ENCODE assay signal across 13 cellular contexts in genomic region chr15:100722551-100723322, GRCh38.
A peak's percentile ranks its signal among the peaks of the same experiment; 100 is the strongest.
DNase-seq lines count a peak whose midpoint lies in the region; ATAC-seq and TF ChIP-seq lines count a peak whose summit lies in the region.
"Had no signal": no experiment of that assay in that cellular context is flagged by ENCODE, and none has a peak within 500 bp of the region (broad histone marks: within the 10 kb centered on the region; RNA-seq: fewer than 3 reads in every experiment).

No MANE protein-coding gene starts in this region.

- intact Hi-C loops in left cardiac atrium (cut with DNase I): no loop called here
- intact Hi-C loops in esophagus muscularis mucosa (cut with DNase I): no loop called here

- H3K27ac ChIP-seq in right atrium auricular region (peak overlapping the region; percentile 68 to 70), esophagus muscularis mucosa (replicated peaks in 1 of 4) (peak overlapping the region; percentile 47 to 82 (median 65)), rectal smooth muscle tissue (ENCODE audit: low read depth, low read length) (peak overlapping the region; percentile 28)
- H3K27ac ChIP-seq: testis had no signal

- H3K4me1 ChIP-seq in right atrium auricular region: peaks cover 0 to 3% of the 10 kb centered on the region in 2 donors
- H3K4me1 ChIP-seq in esophagus muscularis mucosa: peaks cover 3 to 22% (median 15%) of the 10 kb centered on the region in 4 donors
- peaks cover 7% of the 10 kb centered on the region for H3K4me1 ChIP-seq in rectal smooth muscle tissue (ENCODE audit: control insufficient read depth, insufficient read depth, low read length)
- no peaks in the 10 kb centered on the region for H3K4me1 ChIP-seq in BE2C
- H3K4me1 ChIP-seq: testis had no signal

- H3K4me3 ChIP-seq in right atrium auricular region (no peak overlapping the region), esophagus muscularis mucosa (no peak overlapping the region), rectal smooth muscle tissue (ENCODE audit: low read length) (no peak overlapping the region), BE2C (ENCODE audit: low read depth, low read length) (no peak overlapping the region)
- H3K4me3 ChIP-seq: testis had no signal

- WGBS in esophagus muscularis mucosa: 83% methylated on average over 3 of the region's 3 CpGs

- ATAC-seq in left cardiac atrium (no peak), HG02798 (IDR thresholded peaks at IDR 0.05; ENCODE audit: poor library complexity, unreplicated experiment) (no peak), GM21737 (IDR thresholded peaks at IDR 0.05; ENCODE audit: unreplicated experiment) (no peak)

- H3K27me3 ChIP-seq in right atrium auricular region (no peaks in the 10 kb centered on the region), esophagus muscularis mucosa (no peaks in the 10 kb centered on the region), rectal smooth muscle tissue (ENCODE audit: control insufficient read depth, insufficient read depth, low read length) (no peaks in the 10 kb centered on the region), BE2C (no peaks in the 10 kb centered on the region)
- H3K27me3 ChIP-seq: testis had no signal

- no peak for TF ChIP-seq POLR2A in esophagus muscularis mucosa (IDR thresholded peaks at IDR 0.05; ENCODE audit: low read depth)

- TF ChIP-seq CTCF in right atrium auricular region (IDR thresholded peaks at IDR 0.05): no peak
- TF ChIP-seq CTCF in esophagus muscularis mucosa (IDR thresholded peaks at IDR 0.05): no peak
- TF ChIP-seq CTCF in BE2C (IDR thresholded peaks at IDR 0.05; ENCODE audit: low read depth, low read length): no peak

- no peak for TF ChIP-seq EP300 in esophagus muscularis mucosa (IDR thresholded peaks at IDR 0.05)

- no peak overlapping the region for H3K9ac ChIP-seq in rectal smooth muscle tissue (ENCODE audit: low read length)

- H3K9me3 ChIP-seq in right atrium auricular region: no peaks in the 10 kb centered on the region
- no peaks in the 10 kb centered on the region for H3K9me3 ChIP-seq in esophagus muscularis mucosa
- H3K9me3 ChIP-seq in BE2C: no peaks in the 10 kb centered on the region
- H3K9me3 ChIP-seq: testis had no signal

- no peaks in the 10 kb centered on the region for H3K36me3 ChIP-seq in right atrium auricular region
- no peaks in the 10 kb centered on the region for H3K36me3 ChIP-seq in esophagus muscularis mucosa
- H3K36me3 ChIP-seq in rectal smooth muscle tissue (ENCODE audit: control insufficient read depth, insufficient read depth, low read length): no peaks in the 10 kb centered on the region
- no peaks in the 10 kb centered on the region for H3K36me3 ChIP-seq in BE2C

- DNase-seq in right atrium auricular region (ENCODE audit: low spot score): no peak
- no peak for DNase-seq in left cardiac atrium
- DNase-seq in esophagus muscularis mucosa (ENCODE audit: extremely low spot score): peak; percentile 53
- no peak for DNase-seq in occipital lobe (lab: John Stamatoyannopoulos, UW)
- DNase-seq in BE2C: no peak
- DNase-seq: activated CD4-positive, alpha-beta T cell treated with anti-CD3 and anti-CD28 coated beads, Interleukin-2, amount 50 U/mL, for 48 hours; activated gamma-delta T cell treated with Interleukin-2 at 50 U/mL for 16 hours; caudate nucleus; naive thymus-derived CD4-positive, alpha-beta T cell; testis had no signal
